In genomic region chr1:93648656-93649055, GRCh38 we compare ENCODE assay signal across 20 cellular contexts.
"Had no signal": no experiment of that assay in that cellular context is flagged by ENCODE, and none has a peak within 500 bp of the region (broad histone marks: within the 10 kb centered on the region; RNA-seq: fewer than 3 reads in every experiment).

No MANE protein-coding gene starts in this region.

- DNase-seq: activated CD4-positive, alpha-beta T cell treated with anti-CD3 and anti-CD28 coated beads, Interleukin-2, amount 10 ng/mL, durations not matched to agents 7 days and 5 days; activated CD4-positive, CD25-positive, alpha-beta regulatory T cell; activated CD8-positive, alpha-beta T cell treated with anti-CD3 and anti-CD28 coated beads, Interleukin-2, amount 10 ng/mL, durations not matched to agents 7 days and 5 days; activated effector memory CD4-positive, alpha-beta T cell treated with anti-CD3 and anti-CD28 coated beads, Interleukin-2, amount 50 U/mL, for 16 hours; activated naive CD4-positive, alpha-beta T cell treated with anti-CD3 and anti-CD28 coated beads, Interleukin-2, amount 50 U/mL, for 16 hours; activated T-cell treated with anti-CD3 and anti-CD28 coated beads, Interleukin-2, amount 50 U/mL, for 24 hours; dermis blood vessel endothelial cell; effector memory CD4-positive, alpha-beta T cell; immature natural killer cell; kidney glomerular epithelial cell; left ventricle myocardium superior; naive thymus-derived CD8-positive, alpha-beta T cell; sigmoid colon; spleen; stimulated activated naive CD4-positive, alpha-beta T cell treated with Interleukin-2 at 50 U/mL for 16 hours; T-helper 1 cell; T-helper 9 cell; thyroid gland had no signal

- H3K27ac ChIP-seq: breast epithelium, sigmoid colon, spleen, thyroid gland had no signal

- H3K4me3 Mint-ChIP-seq: activated CD4-positive, alpha-beta T cell treated with anti-CD3 and anti-CD28 coated beads, Interleukin-2, amount 10 ng/mL, durations not matched to agents 7 days and 5 days; activated CD8-positive, alpha-beta T cell treated with anti-CD3 and anti-CD28 coated beads, Interleukin-2, amount 10 ng/mL, durations not matched to agents 7 days and 5 days; activated T-cell treated with anti-CD3 and anti-CD28 coated beads, Interleukin-2, amount 50 U/mL, for 24 hours; immature natural killer cell; memory B cell; naive thymus-derived CD8-positive, alpha-beta T cell had no signal

- H3K27ac Mint-ChIP-seq: activated CD4-positive, alpha-beta T cell treated with anti-CD3 and anti-CD28 coated beads, Interleukin-2, amount 10 ng/mL, durations not matched to agents 7 days and 5 days; activated CD8-positive, alpha-beta T cell treated with anti-CD3 and anti-CD28 coated beads, Interleukin-2, amount 10 ng/mL, durations not matched to agents 7 days and 5 days; activated T-cell treated with anti-CD3 and anti-CD28 coated beads, Interleukin-2, amount 50 U/mL, for 24 hours; immature natural killer cell had no signal

- ATAC-seq: activated CD8-positive, alpha-beta T cell treated with anti-CD3 and anti-CD28 coated beads, Interleukin-2, amount 10 ng/mL, durations not matched to agents 7 days and 5 days; left ventricle myocardium superior; naive thymus-derived CD8-positive, alpha-beta T cell had no signal

- H3K36me3 ChIP-seq: breast epithelium, spleen, thyroid gland had no signal

- H3K27me3 Mint-ChIP-seq: memory B cell; naive thymus-derived CD8-positive, alpha-beta T cell had no signal

- H3K36me3 Mint-ChIP-seq: immature natural killer cell; naive thymus-derived CD8-positive, alpha-beta T cell had no signal

- H3K27me3 ChIP-seq: breast epithelium, sigmoid colon, spleen, thyroid gland had no signal

- H3K9me3 ChIP-seq: breast epithelium, sigmoid colon, spleen, thyroid gland had no signal

- H3K4me3 ChIP-seq: breast epithelium, sigmoid colon, spleen, thyroid gland had no signal

- H3K4me1 ChIP-seq: breast epithelium, sigmoid colon, spleen had no signal

- H3K9me3 Mint-ChIP-seq: activated CD4-positive, alpha-beta T cell treated with anti-CD3 and anti-CD28 coated beads, Interleukin-2, amount 10 ng/mL, durations not matched to agents 7 days and 5 days; activated T-cell treated with anti-CD3 and anti-CD28 coated beads, Interleukin-2, amount 50 U/mL, for 24 hours; immature natural killer cell; memory B cell; naive thymus-derived CD8-positive, alpha-beta T cell had no signal
